Comparison of ENCODE assay signal across 8 cellular contexts in genomic region chr3:154252759-154253638, GRCh38.
DNase-seq lines count a peak whose midpoint lies in the region; ATAC-seq, FAIRE-seq and TF ChIP-seq lines count a peak whose summit lies in the region.

No MANE protein-coding gene starts in this region.

- in situ Hi-C loops in astrocyte of the cerebellum (cut with HindIII; ENCODE audit: low sequenced_read_pairs), result loop anchor here (25.0 kb wide), 1 partner anchor 166 kb away; no protein-coding TSS in a partner anchor

- no peaks in the 10 kb centered on the region for H4K20me1 ChIP-seq in hepatocyte (ENCODE audit: insufficient read depth, poor library complexity, severe bottlenecking)

- H3K4me2 ChIP-seq in hepatocyte, result peak overlapping the region; percentile 65

- TF ChIP-seq CTCF in astrocyte of the cerebellum (IDR thresholded peaks at IDR 0.05; ENCODE audit: low read depth, low read length, missing control alignments) (peak; percentile 97), hepatocyte (IDR thresholded peaks at IDR 0.05; ENCODE audit: poor library complexity) (peak; percentile 97)

- H3K9me2 ChIP-seq in hepatocyte (replicated peaks; ENCODE audit: insufficient read depth), result no peaks in the 10 kb centered on the region

- H3K36me3 ChIP-seq in hepatocyte (replicated peaks; ENCODE audit: insufficient read depth, low read depth), result no peaks in the 10 kb centered on the region

- no peaks in the 10 kb centered on the region for H3K79me2 ChIP-seq in hepatocyte

- peak; percentile 78 for FAIRE-seq in GM18507 (lab: Jason Lieb, UNC)

- H3K4me3 ChIP-seq in astrocyte of the cerebellum (ENCODE audit: low read depth, low read length), result no peak overlapping the region
- no peak overlapping the region for H3K4me3 ChIP-seq in hepatocyte
- H3K4me3 ChIP-seq in skeletal muscle cell (ENCODE audit: low read depth, low read length), result no peak overlapping the region

- no peaks in the 10 kb centered on the region for H3K4me1 ChIP-seq in hepatocyte (ENCODE audit: insufficient read depth)

- H3K27me3 ChIP-seq in hepatocyte, result no peaks in the 10 kb centered on the region

- peak; percentile 43 for DNase-seq in 8988T
- DNase-seq in GM18507 (ENCODE audit: extremely low spot score, insufficient read length, low read depth), result peak; percentile 28
- peak; percentile 18 to 60 for DNase-seq in NCI-H187 (lab: John Stamatoyannopoulos, UW)
- DNase-seq in T-helper 22 cell (ENCODE audit: low read depth), result peak; percentile 11
- DNase-seq in astrocyte of the cerebellum (ENCODE audit: low read depth), result peak; percentile 91
- DNase-seq in hepatocyte (ENCODE audit: low spot score), result peak; percentile 95
- DNase-seq in skeletal muscle cell (ENCODE audit: low read depth), result peak; percentile 56

- H2AFZ ChIP-seq in hepatocyte, result no peak overlapping the region

- H3K9me3 ChIP-seq in hepatocyte (ENCODE audit: low read depth), result no peaks in the 10 kb centered on the region

- 11% methylated on average over 11 of the region's 11 CpGs for WGBS in hepatocyte (ENCODE audit: low lambda C conversion rate, missing lambda C conversion rate)

- peak; percentile 76 for ATAC-seq in HG02970 (IDR thresholded peaks at IDR 0.05; ENCODE audit: low FRiP score, unreplicated experiment)

- H3K27ac ChIP-seq in hepatocyte, result no peak overlapping the region

Comparison
In these comparisons a context has a peak if more than half of its experiments do, and no peak if none do; other contexts are left out.
1. DNase-seq: peak in every context shown above with its lines; median percentile 95 in hepatocyte; 91 in astrocyte of the cerebellum; 56 in skeletal muscle cell; 43 in 8988T; 39 in NCI-H187; 28 in GM18507; 11 in T-helper 22 cell.